Comparison of ENCODE assay signal across 24 cellular contexts in the genomic region with DNA sequence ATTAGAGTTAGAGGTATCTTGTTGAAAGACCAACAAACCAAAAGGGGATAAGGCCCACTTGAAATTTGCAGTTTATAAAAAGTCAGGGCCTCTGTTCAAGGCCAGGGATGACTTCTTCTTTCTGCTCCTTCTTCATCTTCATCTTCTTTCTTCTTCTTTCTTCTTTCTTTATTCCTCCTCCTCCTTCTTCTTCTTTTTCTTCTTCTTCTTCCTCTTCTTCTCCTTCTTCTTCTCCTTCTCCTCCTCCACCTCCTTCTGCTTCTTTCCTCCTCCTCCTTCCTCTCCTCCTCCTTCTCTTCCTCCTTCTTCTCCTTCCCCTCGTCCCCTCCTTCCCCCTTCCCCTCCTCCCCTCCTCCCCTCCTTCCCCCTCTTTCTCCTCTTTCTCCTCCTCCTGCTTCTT. TPM values are rescaled to one million over a fixed set of nuclear protein-coding genes. Genes with fewer than 3 reads are reported as not detected.
"Had no signal": no experiment of that assay in that cellular context is flagged by ENCODE, and none has a peak within 500 bp of the region (broad histone marks: within the 10 kb centered on the region; RNA-seq: fewer than 3 reads in every experiment).

No MANE protein-coding gene starts in this region.

- H3K27ac ChIP-seq: RWPE1 had no signal

- H3K4me2 ChIP-seq: SK-N-SH had no signal

- DNase-seq: Karpas-422, KG1, MG63, NCI-H1092, NCI-H1105 treated with DMSO at 0.1 percent for 48 hours, NCI-H1417 treated with DMSO at 0.1 percent for 48 hours, NCI-H146, NCI-H187, NCI-H2029, NCI-H2081 treated with DMSO at 0.1 percent for 48 hours, NCI-H2171, NCI-H226, NCI-H446, NCI-H510A, NCI-H524 treated with DMSO at 0.1 percent for 48 hours, NCI-H69, NCI-H774, PC-3, SHP77, SK-N-SH, SW 1271 had no signal

- ATAC-seq: Panc1, PC-3 had no signal

- H3K36me3 ChIP-seq: MG63 had no signal

- H3K27me3 ChIP-seq: MG63 had no signal

- H3K4me3 ChIP-seq: MG63 had no signal

- H3K9ac ChIP-seq: SK-N-SH had no signal

- H3K9me3 ChIP-seq: MG63, SK-N-SH had no signal

RNA-seq across cellular contexts. Expression of gene CGA, which starts 42.1 kb away (rescaled TPM):
- total RNA-seq: HT-29, PC-3 had no signal
